In the genomic region with DNA sequence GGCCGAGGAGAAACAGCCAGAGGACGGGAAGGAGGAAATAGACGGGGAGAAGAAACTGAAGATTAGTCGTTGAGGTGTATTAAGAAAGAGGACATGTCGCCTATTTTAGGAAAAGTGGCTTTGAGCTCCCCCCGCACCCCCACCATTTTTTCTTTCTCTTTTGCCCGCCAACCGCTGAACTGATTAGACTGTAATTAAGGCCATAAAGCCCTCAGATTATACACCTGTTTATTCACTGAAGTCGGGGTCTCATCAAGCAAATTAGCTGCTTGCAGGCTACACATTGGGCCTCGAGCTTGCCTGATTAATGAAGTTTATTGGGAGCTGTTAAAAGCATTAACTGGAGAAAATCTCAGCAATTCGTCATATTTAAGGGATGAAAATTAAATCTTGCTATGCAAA, we compare ENCODE assay signal across 9 cellular contexts.
DNase-seq lines count a peak whose midpoint lies in the region; ATAC-seq and TF ChIP-seq lines count a peak whose summit lies in the region.
"Had no signal": no experiment of that assay in that cellular context is flagged by ENCODE, and none has a peak within 500 bp of the region (broad histone marks: within the 10 kb centered on the region; RNA-seq: fewer than 3 reads in every experiment).

No MANE protein-coding gene starts in this region.

- H3K4me3 ChIP-seq in Peyer's patch: peak overlapping the region; percentile 28 to 58 (median 42)
- H3K4me3 ChIP-seq in foreskin fibroblast (ENCODE audit: low read depth in 1 of 2, low read length in 2 of 2): peak overlapping the region; percentile 21 to 60
- H3K4me3 ChIP-seq in skin epidermis: peak overlapping the region; percentile 21 to 47 (median 22)

- peak; percentile 40 for DNase-seq in NCI-H345 treated with DMSO at 0.1 percent for 48 hours (lab: John Stamatoyannopoulos, UW; ENCODE audit: unreplicated experiment)
- DNase-seq in NCI-H345 (lab: John Stamatoyannopoulos, UW): no peak
- no peak for DNase-seq in Peyer's patch
- no peak for DNase-seq in foreskin fibroblast
- no peak for DNase-seq in MV-4-11 (lab: John Stamatoyannopoulos, UW)
- DNase-seq in islet precursor cell: no peak

- peaks cover 0 to 19% (median 5%) of the 10 kb centered on the region in 4 donors for H3K4me1 ChIP-seq in Peyer's patch

- TF ChIP-seq CTCF in Peyer's patch (IDR thresholded peaks at IDR 0.05): no peak
- TF ChIP-seq CTCF in foreskin fibroblast (IDR thresholded peaks at IDR 0.05; ENCODE audit: low read depth, low read length): no peak

- no peak for ATAC-seq in HG03378 (IDR thresholded peaks at IDR 0.05; ENCODE audit: unreplicated experiment)

- H3K9me3 ChIP-seq in Peyer's patch: no peaks in the 10 kb centered on the region

- TF ChIP-seq POLR2A in Peyer's patch (IDR thresholded peaks at IDR 0.05): no peak

- H3K36me3 ChIP-seq in Peyer's patch: no peaks in the 10 kb centered on the region

- H3K27ac ChIP-seq in Peyer's patch: no peak overlapping the region
- H3K27ac ChIP-seq in skin epidermis: no peak overlapping the region
- H3K27ac ChIP-seq: C4-2B had no signal

- H3K27me3 ChIP-seq in Peyer's patch: peaks cover 0 to 22% of the 10 kb centered on the region in 2 donors
